In genomic region chr5:157390924-157391297, GRCh38 we compare ENCODE assay signal across 9 cellular contexts.
DNase-seq lines count a peak whose midpoint lies in the region; ATAC-seq, FAIRE-seq and TF ChIP-seq lines count a peak whose summit lies in the region.
"Had no signal": no experiment of that assay in that cellular context is flagged by ENCODE, and none has a peak within 500 bp of the region (broad histone marks: within the 10 kb centered on the region; RNA-seq: fewer than 3 reads in every experiment).

No MANE protein-coding gene starts in this region.

- peak overlapping the region; percentile 97 for H3K27ac Mint-ChIP-seq in Calu3 (ENCODE audit: unreplicated experiment)
- peak overlapping the region; percentile 88 to 93 for H3K27ac Mint-ChIP-seq in T-cell

- intact Hi-C loops in Calu3 (cut with micrococcal nuclease; ENCODE audit: unreplicated experiment) = loop anchor here (2.0 kb wide), 1 partner anchor 62 kb away; no protein-coding TSS in a partner anchor
- intact Hi-C loops in endothelial cell of umbilical vein (cut with micrococcal nuclease) = loop anchor here (1.0 kb wide), 1 partner anchor 178 kb away; no protein-coding TSS in a partner anchor
- intact Hi-C loops in sigmoid colon (cut with DNase I) = loop anchor here (5.0 kb wide), 1 partner anchor 41 kb away; no protein-coding TSS in a partner anchor

- H3K36me3 Mint-ChIP-seq in Calu3 (ENCODE audit: insufficient read depth, unreplicated experiment) (no peaks in the 10 kb centered on the region), T-cell (peaks cover 63% of the 10 kb centered on the region)

- no peak overlapping the region for H2AFZ ChIP-seq in endothelial cell of umbilical vein (ENCODE audit: low read depth, low read length)

- no peaks in the 10 kb centered on the region for H3K79me2 ChIP-seq in endothelial cell of umbilical vein (ENCODE audit: control insufficient read depth, insufficient read depth, low read length)

- FAIRE-seq in endothelial cell of umbilical vein (lab: Jason Lieb, UNC) = no peak

- CTCF ChIA-PET in Calu3 (lab: Charles Lee) (interaction anchor here (0.7 to 1.5 kb wide), 11 partner anchors 13 to 352 kb away, joined by 3 to 9 read pairs (median 5); no protein-coding TSS in a partner anchor), T-cell (lab: Charles Lee) (interaction anchor here in 1 of 2 donors (1.3 kb wide), 2 partner anchors 12 to 352 kb away, joined by 3 read pairs; partner anchors contain the start of gene LSM11), endothelial cell of umbilical vein (lab: Charles Lee) (interaction anchor here (0.7 to 1.7 kb wide), 6 partner anchors 34 to 352 kb away, joined by 3 to 7 read pairs (median 4); partner anchors contain the start of gene LSM11)

- dilution Hi-C loops in endothelial cell of umbilical vein (cut with MboI; ENCODE audit: extremely low pct_ligation_motif_present, low sequenced_read_pairs) = no loop called here

- POLR2A ChIA-PET in T-cell (lab: Charles Lee) = interaction anchor here in 1 of 2 donors (0.6 kb wide), 1 partner anchor 142 kb away, joined by 3 read pairs; no protein-coding TSS in a partner anchor
- POLR2A ChIA-PET in endothelial cell of umbilical vein (lab: Charles Lee) = no interaction called here

- WGBS in sigmoid colon, 2 donors = 85 to 89% methylated on average over 6 of the region's 6 CpGs

- H3K36me3 ChIP-seq in endothelial cell of umbilical vein (ENCODE audit: control insufficient read depth in 2 of 2, extremely low read depth in 1 of 2, insufficient read depth in 2 of 2, low read length in 2 of 2) (no peaks in the 10 kb centered on the region), sigmoid colon (no peaks in the 10 kb centered on the region)
- H3K36me3 ChIP-seq: gastrocnemius medialis had no signal

- H4K20me1 ChIP-seq in endothelial cell of umbilical vein (replicated peaks; ENCODE audit: control insufficient read depth, extremely low read depth, insufficient read depth, low read length) = no peaks in the 10 kb centered on the region

- H3K4me3 ChIP-seq in endothelial cell of umbilical vein (replicated peaks in 1 of 3; ENCODE audit: insufficient read depth in 1 of 3, low read depth in 1 of 3, low read length in 3 of 3) (no peak overlapping the region), sigmoid colon (no peak overlapping the region)
- H3K4me3 ChIP-seq: gastrocnemius medialis had no signal

- H3K4me1 ChIP-seq in endothelial cell of umbilical vein (ENCODE audit: control insufficient read depth, extremely low read depth, insufficient read depth, low read length) (peaks cover 41% of the 10 kb centered on the region), sigmoid colon (peaks cover 0 to 51% (median 38%) of the 10 kb centered on the region in 4 donors)

- H3K9ac ChIP-seq in endothelial cell of umbilical vein (replicated peaks; ENCODE audit: extremely low read depth, insufficient read depth, low read length) = no peak overlapping the region

- H3K4me2 ChIP-seq in endothelial cell of umbilical vein (ENCODE audit: insufficient read depth, low read length) = no peak overlapping the region

- H3K27ac ChIP-seq in endothelial cell of umbilical vein (ENCODE audit: insufficient read depth, low read depth, low read length) (peak overlapping the region; percentile 19), sigmoid colon (peak overlapping the region; percentile 39 to 94 (median 85))
- H3K27ac ChIP-seq: gastrocnemius medialis had no signal

- no peak for TF ChIP-seq EP300 in sigmoid colon (IDR thresholded peaks at IDR 0.05)

- no peak for ATAC-seq in T-cell (replicated peaks in 1 of 4)
- no peak for ATAC-seq in GM21447 (IDR thresholded peaks at IDR 0.05; ENCODE audit: unreplicated experiment)
- ATAC-seq: gastrocnemius medialis had no signal

- BruUV-seq in Calu3 (replicated peaks; lab: Mats Ljungman, UMichigan) (no TSS peak), endothelial cell of umbilical vein (replicated peaks; lab: Mats Ljungman, UMichigan) (no TSS peak)

- TF ChIP-seq POLR2A in endothelial cell of umbilical vein (IDR thresholded peaks at IDR 0.05; ENCODE audit: low read depth, low read length) = no peak
- no peak for TF ChIP-seq POLR2A in sigmoid colon (IDR thresholded peaks at IDR 0.05)

- no peaks in the 10 kb centered on the region for H3K27me3 Mint-ChIP-seq in Calu3 (ENCODE audit: unreplicated experiment)
- no peaks in the 10 kb centered on the region for H3K27me3 Mint-ChIP-seq in T-cell

- no peaks in the 10 kb centered on the region for H3K9me1 ChIP-seq in endothelial cell of umbilical vein (replicated peaks; ENCODE audit: control insufficient read depth, extremely low read depth, insufficient read depth, low read length)

- no peaks in the 10 kb centered on the region for H3K9me3 ChIP-seq in endothelial cell of umbilical vein (replicated peaks; ENCODE audit: control insufficient read depth, insufficient read depth, low read length)
- no peaks in the 10 kb centered on the region for H3K9me3 ChIP-seq in sigmoid colon
- H3K9me3 ChIP-seq: gastrocnemius medialis had no signal

- DNase-seq in Calu3 (no peak), T-cell (no peak), endothelial cell of umbilical vein (ENCODE audit: low read depth, low spot score) (no peak), sigmoid colon (no peak), amniotic stem cell (lab: John Stamatoyannopoulos, UW) (no peak)
- no peak for DNase-seq in stimulated activated CD4-positive, alpha-beta T cell treated with anti-CD3 and anti-CD28 coated beads, Interleukin-15, amount 100 ng/mL, for 24 hours
- DNase-seq: gastrocnemius medialis, H9 had no signal

- TF ChIP-seq CTCF in Calu3 (IDR thresholded peaks at IDR 0.05; ENCODE audit: unreplicated experiment) (no peak), endothelial cell of umbilical vein (IDR thresholded peaks at IDR 0.05; ENCODE audit: extremely low read depth in 1 of 2, insufficient read depth in 1 of 2, low read depth in 1 of 2, low read length in 2 of 2) (no peak), sigmoid colon (IDR thresholded peaks at IDR 0.05) (no peak)

- H3K4me3 Mint-ChIP-seq in Calu3 (ENCODE audit: low read depth, unreplicated experiment) (no peak overlapping the region), T-cell (no peak overlapping the region)
- H3K4me3 Mint-ChIP-seq: H9 had no signal

- peaks cover 44% of the 10 kb centered on the region for H3K4me1 Mint-ChIP-seq in Calu3 (ENCODE audit: low read depth, unreplicated experiment)
- H3K4me1 Mint-ChIP-seq in T-cell = peaks cover 6 to 19% (median 15%) of the 10 kb centered on the region in 3 donors

- H3K27me3 ChIP-seq in endothelial cell of umbilical vein (ENCODE audit: control insufficient read depth in 2 of 2, insufficient read depth in 2 of 2, low read length in 2 of 2) (no peaks in the 10 kb centered on the region), sigmoid colon (no peaks in the 10 kb centered on the region)
- H3K27me3 ChIP-seq: gastrocnemius medialis had no signal

- H3K9me3 Mint-ChIP-seq in Calu3 (ENCODE audit: low read depth, unreplicated experiment) (no peaks in the 10 kb centered on the region), T-cell (no peaks in the 10 kb centered on the region)
- H3K9me3 Mint-ChIP-seq: H9 had no signal

TF ChIP-seq in endothelial cell of umbilical vein, 7 proteins besides CTCF, POLR2A, EP300 and RAD21:
- no peak for TF ChIP-seq MYC (IDR thresholded peaks at IDR 0.05; ENCODE audit: low read depth, low read length)
- no peak for TF ChIP-seq EZH2 (IDR thresholded peaks at IDR 0.05; ENCODE audit: borderline replicate concordance, low read depth, low read length, severe bottlenecking)
- TF ChIP-seq GATA2 (IDR thresholded peaks at IDR 0.05; ENCODE audit: insufficient read depth, insufficient read length, low read depth, low read length) = no peak
- no peak for TF ChIP-seq JUN (IDR thresholded peaks at IDR 0.05; ENCODE audit: borderline replicate concordance, insufficient read depth, insufficient read length, low read depth)
- TF ChIP-seq, protein P1, sequence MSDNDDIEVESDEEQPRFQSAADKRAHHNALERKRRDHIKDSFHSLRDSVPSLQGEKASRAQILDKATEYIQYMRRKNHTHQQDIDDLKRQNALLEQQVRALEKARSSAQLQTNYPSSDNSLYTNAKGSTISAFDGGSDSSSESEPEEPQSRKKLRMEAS (IDR thresholded peaks at IDR 0.05; ENCODE audit: insufficient read depth, insufficient read length) = no peak
- no peak for TF ChIP-seq FOS (IDR thresholded peaks at IDR 0.05; ENCODE audit: borderline replicate concordance, insufficient read depth, low read length)
- TF ChIP-seq POLR2AphosphoS5 (IDR thresholded peaks at IDR 0.05; ENCODE audit: insufficient read depth, low read depth, low read length) = no peak
TF ChIP-seq in endothelial cell of umbilical vein: peak in this region for 0.
